In genomic region chr1:78370356-78370755, GRCh38 we compare ENCODE assay signal across 10 cellular contexts.
DNase-seq lines count a peak whose midpoint lies in the region; ATAC-seq and TF ChIP-seq lines count a peak whose summit lies in the region.
"Had no signal": no experiment of that assay in that cellular context is flagged by ENCODE, and none has a peak within 500 bp of the region (broad histone marks: within the 10 kb centered on the region; RNA-seq: fewer than 3 reads in every experiment).

No MANE protein-coding gene starts in this region.

- in situ Hi-C loops in brain microvascular endothelial cell (cut with HindIII; ENCODE audit: low pct_ligation_motif_present, low sequenced_read_pairs) = no loop called here

- H3K27ac ChIP-seq in brain microvascular endothelial cell (peak overlapping the region; percentile 93), upper lobe of right lung (no peak overlapping the region)

- no peaks in the 10 kb centered on the region for H3K4me1 ChIP-seq in upper lobe of right lung

- intact Hi-C loops in upper lobe of right lung (cut with DNase I) = no loop called here

- peak; percentile 2 for DNase-seq in NOMO-1 treated with DMSO at 0.1 percent for 48 hours (lab: John Stamatoyannopoulos, UW; ENCODE audit: unreplicated experiment)
- no peak for DNase-seq in NOMO-1 (lab: John Stamatoyannopoulos, UW; ENCODE audit: unreplicated experiment in 2 of 2)
- peak; percentile 58 for DNase-seq in brain microvascular endothelial cell
- no peak for DNase-seq in upper lobe of right lung
- DNase-seq in germinal center (ENCODE audit: low spot score) = no peak
- no peak for DNase-seq in iPS-NIHi7 (ENCODE audit: extremely low spot score)
- DNase-seq in NCI-H748 (lab: John Stamatoyannopoulos, UW; ENCODE audit: unreplicated experiment) = no peak
- DNase-seq: natural killer cell, NCI-H2171 had no signal

- no peaks in the 10 kb centered on the region for H3K9me3 ChIP-seq in upper lobe of right lung

- H3K27me3 ChIP-seq in brain microvascular endothelial cell (replicated peaks) (no peaks in the 10 kb centered on the region), upper lobe of right lung (no peaks in the 10 kb centered on the region)

- H3K4me3 ChIP-seq in brain microvascular endothelial cell (ENCODE audit: low read depth, low read length) (no peak overlapping the region), upper lobe of right lung (no peak overlapping the region)

- ATAC-seq in HG03108 (IDR thresholded peaks at IDR 0.05; ENCODE audit: unreplicated experiment) (peak; percentile 76), upper lobe of right lung (peak; percentile 72)
- ATAC-seq: natural killer cell had no signal

- H3K36me3 ChIP-seq in brain microvascular endothelial cell (replicated peaks) (no peaks in the 10 kb centered on the region), upper lobe of right lung (no peaks in the 10 kb centered on the region)

- TF ChIP-seq CTCF in brain microvascular endothelial cell (IDR thresholded peaks at IDR 0.05; ENCODE audit: low read depth, low read length, missing control alignments) (no peak), upper lobe of right lung (IDR thresholded peaks at IDR 0.05) (no peak)

Comparison
In these comparisons a context has a peak if more than half of its experiments do, and no peak if none do; other contexts are left out.
1. DNase-seq: peak in NOMO-1 treated with DMSO at 0.1 percent for 48 hours (single experiment) and brain microvascular endothelial cell (single experiment); none in NOMO-1 (0 of 2), upper lobe of right lung (single experiment), germinal center (single experiment), iPS-NIHi7 (single experiment) and NCI-H748 (single experiment).